17 cellular contexts compared by ENCODE assay signal in genomic region chr6:163347021-163347446, GRCh38.
DNase-seq lines count a peak whose midpoint lies in the region; ATAC-seq, FAIRE-seq and TF ChIP-seq lines count a peak whose summit lies in the region.
"Had no signal": no experiment of that assay in that cellular context is flagged by ENCODE, and none has a peak within 500 bp of the region (broad histone marks: within the 10 kb centered on the region; RNA-seq: fewer than 3 reads in every experiment).

No MANE protein-coding gene starts in this region.

- no peak overlapping the region for H3K9ac ChIP-seq in K562 (ENCODE audit: insufficient read depth in 1 of 2, low read depth in 2 of 2, low read length in 2 of 2)
- H3K9ac ChIP-seq: parathyroid adenoma had no signal

- 13% methylated on average over 12 of the region's 12 CpGs for WGBS in K562 (ENCODE audit: insufficient coverage, low coverage, missing lambda C conversion rate)
- 81 to 88% (median 86%) methylated on average over 12 of the region's 12 CpGs for WGBS in ovary, 3 donors

- H3K4me1 ChIP-seq in K562 (replicated peaks in 1 of 2; ENCODE audit: control insufficient read depth in 2 of 2, insufficient read depth in 2 of 2, low read length in 2 of 2) (peaks cover 0 to 9% of the 10 kb centered on the region in 2 experiments; a peak in 3 of 5 replicates), gastrocnemius medialis (peaks cover 16 to 26% of the 10 kb centered on the region in 2 donors), ovary (ENCODE audit: insufficient read depth) (no peaks in the 10 kb centered on the region)
- H3K4me1 ChIP-seq: parathyroid adenoma had no signal

- no peaks in the 10 kb centered on the region for H4K20me1 ChIP-seq in K562 (replicated peaks; ENCODE audit: control insufficient read depth, insufficient read depth, low read length)

- BruUV-seq in K562 (replicated peaks; lab: Mats Ljungman, UMichigan) = no TSS peak

- H3K36me3 ChIP-seq in K562 (ENCODE audit: control insufficient read depth, insufficient read depth, low read length) (no peaks in the 10 kb centered on the region), gastrocnemius medialis (no peaks in the 10 kb centered on the region), ovary (no peaks in the 10 kb centered on the region)
- H3K36me3 ChIP-seq: cardiac muscle cell had no signal

- no peak for TF ChIP-seq RAD21 in K562 (CRISPR knock-in tag; conservative IDR thresholded peaks at IDR 0.05 in 1 of 2, IDR thresholded peaks at IDR 0.05 in 1 of 2)

- CTCF ChIA-PET in K562 (lab: Yijun Ruan, JAX; ENCODE audit: low intra/inter-chr PET ratio) = no interaction called here

- ATAC-seq in K562 (peak; percentile 65), left ventricle myocardium superior (peak; percentile 23), gastrocnemius medialis (peak; percentile 55 to 69), HG02938 (IDR thresholded peaks at IDR 0.05; ENCODE audit: unreplicated experiment) (no peak)

- TF ChIP-seq CTCF in K562 (IDR thresholded peaks at IDR 0.05 in 2 of 3, conservative IDR thresholded peaks at IDR 0.05 in 1 of 3; ENCODE audit: insufficient read depth in 2 of 3, low read depth in 1 of 3, low read length in 3 of 3) = no peak
- no peak for TF ChIP-seq CTCF in gastrocnemius medialis (IDR thresholded peaks at IDR 0.05 in 4 of 5, conservative IDR thresholded peaks at IDR 0.05 in 1 of 5)
- TF ChIP-seq CTCF in ovary (IDR thresholded peaks at IDR 0.05) = no peak

- H3K9me3 ChIP-seq in K562 (replicated peaks; ENCODE audit: control insufficient read depth, insufficient read depth, low read depth, low read length) (no peaks in the 10 kb centered on the region), gastrocnemius medialis (no peaks in the 10 kb centered on the region), ovary (no peaks in the 10 kb centered on the region)

- FAIRE-seq in K562 (lab: Jason Lieb, UNC) = no peak
- FAIRE-seq in RCC 7860 (lab: Jason Lieb, UNC) = no peak

- TF ChIP-seq EP300 in K562 (IDR thresholded peaks at IDR 0.05; ENCODE audit: low read length) = no peak
- TF ChIP-seq EP300 in ovary (IDR thresholded peaks at IDR 0.05) = no peak

- no peak overlapping the region for H3K27ac ChIP-seq in K562 (ENCODE audit: extremely low read depth, low read depth, low read length)
- peak overlapping the region; percentile 73 to 93 (median 86) for H3K27ac ChIP-seq in gastrocnemius medialis
- no peak overlapping the region for H3K27ac ChIP-seq in ovary
- H3K27ac ChIP-seq: cardiac muscle cell, epithelial cell of prostate, parathyroid adenoma had no signal

- in situ Hi-C loops in K562 (cut with MboI) = no loop called here
- in situ Hi-C loops in gastrocnemius medialis (cut with MboI; ENCODE audit: low sequenced_read_pairs in 4 of 4) = loop anchor here in 1 of 4 donors (5.0 kb wide), 1 partner anchor 45 kb away; no protein-coding TSS in a partner anchor

- no peaks in the 10 kb centered on the region for H3K9me1 ChIP-seq in K562 (ENCODE audit: control insufficient read depth, insufficient read depth, low read length)

- intact Hi-C loops in K562 (cut with micrococcal nuclease) = no loop called here
- intact Hi-C loops in left ventricle myocardium superior (cut with micrococcal nuclease) = loop anchor here (10.0 kb wide), 1 partner anchor 58 kb away; no protein-coding TSS in a partner anchor
- intact Hi-C loops in gastrocnemius medialis (cut with DNase I; ENCODE audit: low total_unique reads) = loop anchor here (2.0 to 5.0 kb wide), 5 partner anchors 56 to 610 kb away; no protein-coding TSS in a partner anchor
- intact Hi-C loops in ovary (cut with DNase I) = no loop called here

- H3K27me3 ChIP-seq in K562 (ENCODE audit: control insufficient read depth in 2 of 2, insufficient read depth in 2 of 2, low read length in 2 of 2) = peaks cover 42 to 79% of the 10 kb centered on the region in 2 experiments
- no peaks in the 10 kb centered on the region for H3K27me3 ChIP-seq in gastrocnemius medialis
- no peaks in the 10 kb centered on the region for H3K27me3 ChIP-seq in ovary
- H3K27me3 ChIP-seq: cardiac muscle cell had no signal

- no peak for TF ChIP-seq POLR2A in K562 (conservative IDR thresholded peaks at IDR 0.05)
- peak in 1 of 2 donors; percentile 48 for TF ChIP-seq POLR2A in gastrocnemius medialis (IDR thresholded peaks at IDR 0.05)
- no peak for TF ChIP-seq POLR2A in ovary (IDR thresholded peaks at IDR 0.05)

- no peaks in the 10 kb centered on the region for H3K79me2 ChIP-seq in K562 (ENCODE audit: control insufficient read depth, insufficient read depth, low read length)
- H3K79me2 ChIP-seq: parathyroid adenoma had no signal

- H2AFZ ChIP-seq in K562 (ENCODE audit: low read depth, low read length) = no peak overlapping the region
- H2AFZ ChIP-seq: parathyroid adenoma had no signal

- no peak overlapping the region for H3K4me3 ChIP-seq in K562
- H3K4me3 ChIP-seq in gastrocnemius medialis = peak overlapping the region; percentile 38 to 45 (median 44)
- H3K4me3 ChIP-seq in ovary = no peak overlapping the region
- H3K4me3 ChIP-seq: cardiac muscle cell had no signal

- DNase-seq in HT1080 (ENCODE audit: low read depth) (peak; percentile 37), K562 (ENCODE audit: extremely low read depth in 1 of 4, low spot score in 3 of 4) (peak in 1 of 4 experiments; percentile 29), left ventricle myocardium superior (no peak), gastrocnemius medialis (peak in 1 of 2 donors; percentile 69), RCC 7860 (ENCODE audit: low spot score) (no peak), ovary (no peak), NCI-H510A treated with DMSO at 0.1 percent for 48 hours (lab: John Stamatoyannopoulos, UW) (no peak)
- DNase-seq: activated effector memory CD4-positive, alpha-beta T cell treated with Interleukin-2 at 50 U/mL for 16 hours; DMS79 treated with DMSO at 0.1 percent for 48 hours; NCI-H1436 treated with DMSO at 0.1 percent for 48 hours; NCI-H446 treated with DMSO at 0.1 percent for 48 hours; RPMI8226; T-helper 9 cell had no signal

- H3K4me2 ChIP-seq in K562 (ENCODE audit: insufficient read depth, low read length) = no peak overlapping the region

- POLR2A ChIA-PET in K562 (lab: Yijun Ruan, JAX) = interaction anchor here (0.6 kb wide), 1 partner anchor 1870 kb away, joined by 3 read pairs; no protein-coding TSS in a partner anchor

TF ChIP-seq in K562, 482 proteins besides CTCF, POLR2A, EP300 and RAD21:
- TF ChIP-seq ZNF436 (CRISPR knock-in tag; IDR thresholded peaks at IDR 0.05) (no peak), ZBTB17 (CRISPR knock-in tag; IDR thresholded peaks at IDR 0.05) (no peak), SAFB (IDR thresholded peaks at IDR 0.05; ENCODE audit: borderline replicate concordance, low read depth, low read length) (no peak), ZNF324 (CRISPR knock-in tag; IDR thresholded peaks at IDR 0.05) (no peak), SREBF2 (CRISPR knock-in tag; IDR thresholded peaks at IDR 0.05) (no peak), ZNF77 (CRISPR knock-in tag; IDR thresholded peaks at IDR 0.05) (no peak), PHF21A (IDR thresholded peaks at IDR 0.05; ENCODE audit: borderline replicate concordance, low read depth) (no peak), FOSL1 (tag; conservative IDR thresholded peaks at IDR 0.05) (peak; percentile 57)

Comparison
In these comparisons a context has a peak if more than half of its experiments do, and no peak if none do; other contexts are left out.
1. H3K27ac ChIP-seq: peak in gastrocnemius medialis (4 of 4); none in K562 (single experiment) and ovary (0 of 2).
2. H3K4me3 ChIP-seq: peak in gastrocnemius medialis (4 of 4); none in K562 (single experiment) and ovary (single experiment).
3. intact Hi-C loops: an anchor here in left ventricle myocardium superior (10.0 kb wide) and gastrocnemius medialis (2.0 to 5.0 kb wide); none called in K562 and ovary.